In genomic region chr14:100045687-100046344, GRCh38 we compare ENCODE assay signal across 15 cellular contexts. TPM values are rescaled to one million over a fixed set of nuclear protein-coding genes. Genes with fewer than 3 reads are reported as not detected.
DNase-seq lines count a peak whose midpoint lies in the region; ATAC-seq and TF ChIP-seq lines count a peak whose summit lies in the region.
"Had no signal": no experiment of that assay in that cellular context is flagged by ENCODE, and none has a peak within 500 bp of the region (broad histone marks: within the 10 kb centered on the region; RNA-seq: fewer than 3 reads in every experiment).

No MANE protein-coding gene starts in this region.

- H3K27ac ChIP-seq in KOPT-K1 (ENCODE audit: low read depth, low read length, poor library complexity, severe bottlenecking): peak overlapping the region; percentile 46
- H3K27ac ChIP-seq: left ventricle myocardium inferior, vagina had no signal

- H3K27ac Mint-ChIP-seq in chondrocyte (ENCODE audit: unreplicated experiment): peak overlapping the region; percentile 68
- peak overlapping the region; percentile 62 for H3K27ac Mint-ChIP-seq in nephron progenitor cell
- H3K27ac Mint-ChIP-seq in activated CD4-positive, alpha-beta memory T cell treated with anti-CD3 and anti-CD28 coated beads for 36 hours: no peak overlapping the region

- H3K4me1 Mint-ChIP-seq in chondrocyte (ENCODE audit: low read depth) (peaks cover 58% of the 10 kb centered on the region), nephron progenitor cell (peaks cover 31% of the 10 kb centered on the region)
- peaks cover 16% of the 10 kb centered on the region for H3K4me1 Mint-ChIP-seq in activated CD4-positive, alpha-beta memory T cell treated with anti-CD3 and anti-CD28 coated beads for 36 hours (ENCODE audit: low read depth)

- no peaks in the 10 kb centered on the region for H3K27me3 Mint-ChIP-seq in chondrocyte (ENCODE audit: low read depth)
- H3K27me3 Mint-ChIP-seq in nephron progenitor cell (ENCODE audit: low read depth, poor library complexity): no peaks in the 10 kb centered on the region
- no peaks in the 10 kb centered on the region for H3K27me3 Mint-ChIP-seq in activated CD4-positive, alpha-beta memory T cell treated with anti-CD3 and anti-CD28 coated beads for 36 hours

- POLR2A ChIA-PET in activated CD4-positive, alpha-beta memory T cell treated with anti-CD3 and anti-CD28 coated beads for 36 hours (lab: Charles Lee): no interaction called here

- no peak for ATAC-seq in GM19455 (IDR thresholded peaks at IDR 0.05; ENCODE audit: unreplicated experiment)
- ATAC-seq: mucosa of descending colon, right cardiac atrium had no signal

- no peaks in the 10 kb centered on the region for H3K9me3 ChIP-seq in KOPT-K1 (ENCODE audit: insufficient read depth, low read length, poor library complexity, severe bottlenecking)
- H3K9me3 ChIP-seq: left ventricle myocardium inferior, MG63, mucosa of descending colon, vagina had no signal

- intact Hi-C loops in activated CD4-positive, alpha-beta memory T cell treated with anti-CD3 and anti-CD28 coated beads for 36 hours (cut with micrococcal nuclease): loop anchor here (5.0 kb wide), 1 partner anchor 59 kb away; no protein-coding TSS in a partner anchor

- peak; percentile 22 for DNase-seq in AG08395 (ENCODE audit: low spot score)
- no peak for DNase-seq in chondrocyte (ENCODE audit: low spot score)
- no peak for DNase-seq in nephron progenitor cell
- no peak for DNase-seq in activated CD4-positive, alpha-beta memory T cell treated with anti-CD3 and anti-CD28 coated beads for 36 hours
- DNase-seq in dermis blood vessel endothelial cell: no peak
- no peak for DNase-seq in mucosa of gallbladder (ENCODE audit: low spot score)
- DNase-seq: ACHN, left ventricle myocardium inferior, MG63, mucosa of descending colon, NCI-H1436, right cardiac atrium had no signal

- H3K4me3 Mint-ChIP-seq in chondrocyte (ENCODE audit: unreplicated experiment) (no peak overlapping the region), nephron progenitor cell (no peak overlapping the region)
- H3K4me3 Mint-ChIP-seq in activated CD4-positive, alpha-beta memory T cell treated with anti-CD3 and anti-CD28 coated beads for 36 hours: no peak overlapping the region

- H3K9me3 Mint-ChIP-seq in chondrocyte (ENCODE audit: low read depth): no peaks in the 10 kb centered on the region
- no peaks in the 10 kb centered on the region for H3K9me3 Mint-ChIP-seq in nephron progenitor cell
- no peaks in the 10 kb centered on the region for H3K9me3 Mint-ChIP-seq in activated CD4-positive, alpha-beta memory T cell treated with anti-CD3 and anti-CD28 coated beads for 36 hours

- TF ChIP-seq CTCF in chondrocyte (IDR thresholded peaks at IDR 0.05): no peak
- no peak for TF ChIP-seq CTCF in nephron progenitor cell (IDR thresholded peaks at IDR 0.05)

- H3K36me3 Mint-ChIP-seq in chondrocyte (ENCODE audit: low read depth) (no peaks in the 10 kb centered on the region), nephron progenitor cell (ENCODE audit: low read depth) (peaks cover 8% of the 10 kb centered on the region)
- H3K36me3 Mint-ChIP-seq in activated CD4-positive, alpha-beta memory T cell treated with anti-CD3 and anti-CD28 coated beads for 36 hours: no peaks in the 10 kb centered on the region

- no peaks in the 10 kb centered on the region for H3K36me3 ChIP-seq in KOPT-K1 (ENCODE audit: insufficient read depth, low read length)
- H3K36me3 ChIP-seq: left ventricle myocardium inferior, MG63, vagina had no signal

- CTCF ChIA-PET in activated CD4-positive, alpha-beta memory T cell treated with anti-CD3 and anti-CD28 coated beads for 36 hours (lab: Charles Lee): no interaction called here

RNA-seq across cellular contexts. Expression of gene EVL, which starts 19.4 kb away (rescaled TPM):
- total RNA-seq in chondrocyte: 98.9 to 112 TPM (median 104 TPM) in 3 replicates
- total RNA-seq in activated CD4-positive, alpha-beta memory T cell treated with anti-CD3 and anti-CD28 coated beads for 36 hours: 100 to 1,000 TPM; 174 to 180 TPM
- total RNA-seq in dermis blood vessel endothelial cell: 7.7 and 12.9 TPM in 2 replicates
- total RNA-seq in mucosa of gallbladder: 89.1 TPM
